ENCODE assay signal across 1 cellular context in genomic region chr5:34523382-34523716, GRCh38.
TF ChIP-seq lines count a peak whose summit lies in the region.

No MANE protein-coding gene starts in this region.

TF ChIP-seq in GM23338, 12 proteins besides CTCF, POLR2A, EP300 and RAD21 (continued from another document):
- TF ChIP-seq, protein P1, sequence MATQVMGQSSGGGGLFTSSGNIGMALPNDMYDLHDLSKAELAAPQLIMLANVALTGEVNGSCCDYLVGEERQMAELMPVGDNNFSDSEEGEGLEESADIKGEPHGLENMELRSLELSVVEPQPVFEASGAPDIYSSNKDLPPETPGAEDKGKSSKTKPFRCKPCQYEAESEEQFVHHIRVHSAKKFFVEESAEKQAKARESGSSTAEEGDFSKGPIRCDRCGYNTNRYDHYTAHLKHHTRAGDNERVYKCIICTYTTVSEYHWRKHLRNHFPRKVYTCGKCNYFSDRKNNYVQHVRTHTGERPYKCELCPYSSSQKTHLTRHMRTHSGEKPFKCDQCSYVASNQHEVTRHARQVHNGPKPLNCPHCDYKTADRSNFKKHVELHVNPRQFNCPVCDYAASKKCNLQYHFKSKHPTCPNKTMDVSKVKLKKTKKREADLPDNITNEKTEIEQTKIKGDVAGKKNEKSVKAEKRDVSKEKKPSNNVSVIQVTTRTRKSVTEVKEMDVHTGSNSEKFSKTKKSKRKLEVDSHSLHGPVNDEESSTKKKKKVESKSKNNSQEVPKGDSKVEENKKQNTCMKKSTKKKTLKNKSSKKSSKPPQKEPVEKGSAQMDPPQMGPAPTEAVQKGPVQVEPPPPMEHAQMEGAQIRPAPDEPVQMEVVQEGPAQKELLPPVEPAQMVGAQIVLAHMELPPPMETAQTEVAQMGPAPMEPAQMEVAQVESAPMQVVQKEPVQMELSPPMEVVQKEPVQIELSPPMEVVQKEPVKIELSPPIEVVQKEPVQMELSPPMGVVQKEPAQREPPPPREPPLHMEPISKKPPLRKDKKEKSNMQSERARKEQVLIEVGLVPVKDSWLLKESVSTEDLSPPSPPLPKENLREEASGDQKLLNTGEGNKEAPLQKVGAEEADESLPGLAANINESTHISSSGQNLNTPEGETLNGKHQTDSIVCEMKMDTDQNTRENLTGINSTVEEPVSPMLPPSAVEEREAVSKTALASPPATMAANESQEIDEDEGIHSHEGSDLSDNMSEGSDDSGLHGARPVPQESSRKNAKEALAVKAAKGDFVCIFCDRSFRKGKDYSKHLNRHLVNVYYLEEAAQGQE (IDR thresholded peaks at IDR 0.05; ENCODE audit: unreplicated experiment): no peak
- no peak for TF ChIP-seq POLR2AphosphoS5 (IDR thresholded peaks at IDR 0.05; ENCODE audit: low read depth)
- no peak for TF ChIP-seq EZH2phosphoT487 (IDR thresholded peaks at IDR 0.05; ENCODE audit: unreplicated experiment)
- no peak for TF ChIP-seq NANOG (IDR thresholded peaks at IDR 0.05; ENCODE audit: borderline replicate concordance)
- no peak for TF ChIP-seq ZNF331 (CRISPR knock-in tag; IDR thresholded peaks at IDR 0.05; ENCODE audit: low read depth)
- TF ChIP-seq STAT1 (IDR thresholded peaks at IDR 0.05; ENCODE audit: unreplicated experiment): no peak
- TF ChIP-seq, protein P2, sequence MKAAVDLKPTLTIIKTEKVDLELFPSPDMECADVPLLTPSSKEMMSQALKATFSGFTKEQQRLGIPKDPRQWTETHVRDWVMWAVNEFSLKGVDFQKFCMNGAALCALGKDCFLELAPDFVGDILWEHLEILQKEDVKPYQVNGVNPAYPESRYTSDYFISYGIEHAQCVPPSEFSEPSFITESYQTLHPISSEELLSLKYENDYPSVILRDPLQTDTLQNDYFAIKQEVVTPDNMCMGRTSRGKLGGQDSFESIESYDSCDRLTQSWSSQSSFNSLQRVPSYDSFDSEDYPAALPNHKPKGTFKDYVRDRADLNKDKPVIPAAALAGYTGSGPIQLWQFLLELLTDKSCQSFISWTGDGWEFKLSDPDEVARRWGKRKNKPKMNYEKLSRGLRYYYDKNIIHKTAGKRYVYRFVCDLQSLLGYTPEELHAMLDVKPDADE (IDR thresholded peaks at IDR 0.05): no peak
